ENCODE assay signal across 30 cellular contexts in genomic region chr6:157201083-157201482, GRCh38.
"Had no signal": no experiment of that assay in that cellular context is flagged by ENCODE, and none has a peak within 500 bp of the region (broad histone marks: within the 10 kb centered on the region; RNA-seq: fewer than 3 reads in every experiment).

No MANE protein-coding gene starts in this region.

- FAIRE-seq: colon, islet of Langerhans had no signal

- H2AFZ ChIP-seq: hepatocyte, neural progenitor cell had no signal

- H3K9ac ChIP-seq: neural progenitor cell had no signal

- H3K4me1 Mint-ChIP-seq: neural progenitor cell; stimulated activated effector memory CD8-positive, alpha-beta T cell treated with anti-CD3 and anti-CD28 coated beads, Interleukin-12 subunit alpha, Interleukin-12 subunit beta, amount 100 ng/mL, for 72 hours had no signal

- H3K9me3 ChIP-seq: gastroesophageal sphincter, heart left ventricle, left lung, ovary, psoas muscle, sigmoid colon, testis, tibial artery, upper lobe of left lung, uterus had no signal

- H3K4me2 ChIP-seq: hepatocyte, neural progenitor cell had no signal

- H3K4me3 ChIP-seq: dorsolateral prefrontal cortex, gastroesophageal sphincter, heart left ventricle, hepatocyte, left lung, neural progenitor cell, ovary, psoas muscle, sigmoid colon, testis, tibial artery, upper lobe of left lung, uterus had no signal

- H3K4me1 ChIP-seq: neural progenitor cell, testis, uterus had no signal

- H3K27ac ChIP-seq: dorsolateral prefrontal cortex, epithelial cell of prostate, gastroesophageal sphincter, heart left ventricle, hepatocyte, left lung, neural progenitor cell, ovary, psoas muscle, sigmoid colon, testis, tibial artery, upper lobe of left lung, uterus had no signal

- DNase-seq: effector CD4-positive, alpha-beta T cell; foreskin fibroblast; left cardiac atrium; mesendoderm; midbrain; naive thymus-derived CD4-positive, alpha-beta T cell; nucleus accumbens; ovary; psoas muscle; right cardiac atrium; sigmoid colon; stimulated activated CD4-positive, alpha-beta T cell treated with anti-CD3 and anti-CD28 coated beads, Interleukin-2, amount 100 ng/mL, for 24 hours; stimulated activated CD4-positive, alpha-beta T cell treated with anti-CD3 and anti-CD28 coated beads, Interleukin-4, amount 100 ng/mL, for 24 hours; stimulated activated naive CD8-positive, alpha-beta T cell treated with anti-CD3 and anti-CD28 coated beads, Interleukin-15, Interleukin-2, amounts not matched to agents 100 U/mL and 50 U/mL, for 24 hours; testis; tibial artery; uterus had no signal

- H3K27me3 ChIP-seq: dorsolateral prefrontal cortex, gastroesophageal sphincter, heart left ventricle, hepatocyte, left lung, neural progenitor cell, ovary, sigmoid colon, testis, tibial artery, upper lobe of left lung, uterus had no signal

- H3K27me3 Mint-ChIP-seq: naive thymus-derived CD4-positive, alpha-beta T cell had no signal

- H3K79me2 ChIP-seq: hepatocyte had no signal

- H3K27ac Mint-ChIP-seq: nephron; neural progenitor cell; stimulated activated effector memory CD8-positive, alpha-beta T cell treated with anti-CD3 and anti-CD28 coated beads, Interleukin-12 subunit alpha, Interleukin-12 subunit beta, amount 100 ng/mL, for 72 hours had no signal

- H3K36me3 ChIP-seq: neural progenitor cell, ovary, uterus had no signal

- ATAC-seq: esophagus mucosa; gastroesophageal sphincter; left cardiac atrium; left lung; naive thymus-derived CD4-positive, alpha-beta T cell; psoas muscle; stimulated activated effector memory CD8-positive, alpha-beta T cell treated with anti-CD3 and anti-CD28 coated beads, Interleukin-12 subunit alpha, Interleukin-12 subunit beta, amount 100 ng/mL, for 72 hours; stimulated activated naive CD8-positive, alpha-beta T cell treated with anti-CD3 and anti-CD28 coated beads, Interleukin-15, Interleukin-2, amounts not matched to agents 100 U/mL and 50 U/mL, for 24 hours had no signal

- H3K9me3 Mint-ChIP-seq: naive thymus-derived CD4-positive, alpha-beta T cell; nephron; neural progenitor cell; stimulated activated effector memory CD8-positive, alpha-beta T cell treated with anti-CD3 and anti-CD28 coated beads, Interleukin-12 subunit alpha, Interleukin-12 subunit beta, amount 100 ng/mL, for 72 hours had no signal

- H3K4me3 Mint-ChIP-seq: naive thymus-derived CD4-positive, alpha-beta T cell; nephron; neural progenitor cell; stimulated activated effector memory CD8-positive, alpha-beta T cell treated with anti-CD3 and anti-CD28 coated beads, Interleukin-12 subunit alpha, Interleukin-12 subunit beta, amount 100 ng/mL, for 72 hours had no signal
